13 cellular contexts compared by ENCODE assay signal in the genomic region with DNA sequence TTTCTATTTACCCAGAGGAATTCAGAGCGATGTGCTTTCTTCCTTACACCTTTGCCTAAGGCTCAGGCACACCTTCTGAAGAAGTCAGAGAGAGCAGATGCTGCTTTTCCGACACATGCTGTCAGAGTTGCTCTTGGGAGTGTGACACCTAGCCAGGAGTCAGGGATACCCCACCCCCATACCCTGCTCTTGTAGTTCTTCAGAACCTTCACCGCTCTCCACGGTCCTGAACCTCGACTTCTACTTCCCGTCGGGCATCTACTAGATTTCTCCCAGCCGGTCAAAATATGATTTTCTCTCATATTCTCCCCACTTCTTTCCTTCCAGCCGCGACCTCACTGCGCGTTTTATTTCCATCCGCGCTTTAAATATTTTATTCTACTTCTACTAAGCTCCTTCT. TPM values are rescaled to one million over a fixed set of nuclear protein-coding genes. Genes with fewer than 3 reads are reported as not detected.
DNase-seq lines count a peak whose midpoint lies in the region; ATAC-seq and TF ChIP-seq lines count a peak whose summit lies in the region.
"Had no signal": no experiment of that assay in that cellular context is flagged by ENCODE, and none has a peak within 500 bp of the region (broad histone marks: within the 10 kb centered on the region; RNA-seq: fewer than 3 reads in every experiment).

No MANE protein-coding gene starts in this region.

- H3K27me3 ChIP-seq in HCT116 (ENCODE audit: insufficient read depth, low read length): peaks cover 5% of the 10 kb centered on the region; the same call in 1 of the 2 replicates
- H3K27me3 ChIP-seq in body of pancreas: peaks cover 0 to 35% of the 10 kb centered on the region in 2 donors

- H3K4me1 ChIP-seq in HCT116 (ENCODE audit: control insufficient read depth in 1 of 2, insufficient read depth in 2 of 2, low read length in 2 of 2): no peaks in the 10 kb centered on the region
- H3K4me1 ChIP-seq in body of pancreas: peaks cover 20% of the 10 kb centered on the region
- H3K4me1 ChIP-seq: gastrocnemius medialis had no signal

- H3K9me3 ChIP-seq in HCT116 (ENCODE audit: control insufficient read depth in 1 of 2, insufficient read depth in 1 of 2, low read depth in 1 of 2, low read length in 2 of 2) (no peaks in the 10 kb centered on the region), body of pancreas (no peaks in the 10 kb centered on the region)
- H3K9me3 ChIP-seq: gastrocnemius medialis, mucosa of descending colon had no signal

- BruUV-seq in HCT116 (replicated peaks; lab: Mats Ljungman, UMichigan): no TSS peak

- RAD21 ChIA-PET in HCT116 (lab: Charles Lee; ENCODE audit: low non-redundant PET in 1 of 2, low total read pairs in 2 of 2, uncharacterized antibody in 2 of 2, unreplicated experiment in 2 of 2): no interaction called here

- H3K79me2 ChIP-seq in HCT116 (ENCODE audit: insufficient read depth, low read length): no peaks in the 10 kb centered on the region

- CTCF ChIA-PET in HCT116 (lab: Charles Lee): no interaction called here

- TF ChIP-seq CTCF in HCT116 (IDR thresholded peaks at IDR 0.05 in 2 of 3, conservative IDR thresholded peaks at IDR 0.05 in 1 of 3; ENCODE audit: borderline replicate concordance in 1 of 3, insufficient read depth in 1 of 3, low read depth in 2 of 3, low read length in 2 of 3): no peak
- no peak for TF ChIP-seq CTCF in body of pancreas (IDR thresholded peaks at IDR 0.05)

- no peak for ATAC-seq in HCT116
- ATAC-seq in body of pancreas: no peak
- ATAC-seq in stimulated activated naive CD8-positive, alpha-beta T cell treated with anti-CD3 and anti-CD28 coated beads, Interleukin-15, Interleukin-2, amounts not matched to agents 100 U/mL and 50 U/mL, for 24 hours: no peak
- ATAC-seq in GM18511 (IDR thresholded peaks at IDR 0.05; ENCODE audit: unreplicated experiment): no peak
- ATAC-seq: gastrocnemius medialis had no signal

- WGBS in body of pancreas, 2 donors: 5 to 7% methylated on average over 14 of the region's 14 CpGs

- H3K4me3 ChIP-seq in HCT116 (replicated peaks in 1 of 2; ENCODE audit: low read depth in 1 of 2, low read length in 2 of 2) (no peak overlapping the region), body of pancreas (no peak overlapping the region)
- H3K4me3 ChIP-seq: mucosa of descending colon had no signal

- DNase-seq in A172 (ENCODE audit: low spot score): peak; percentile 26
- DNase-seq in HCT116 (ENCODE audit: low read depth, low spot score): no peak
- peak in 3 of 4 donors; percentile 13 to 17 (median 13) for DNase-seq in body of pancreas
- DNase-seq in left kidney (ENCODE audit: low read depth, low spot score): peak; percentile 93
- no peak for DNase-seq in ACHN
- no peak for DNase-seq in stimulated activated naive CD8-positive, alpha-beta T cell treated with anti-CD3 and anti-CD28 coated beads, Interleukin-15, Interleukin-2, amounts not matched to agents 100 U/mL and 50 U/mL, for 24 hours
- no peak for DNase-seq in stimulated activated CD4-positive, alpha-beta T cell treated with anti-CD3 and anti-CD28 coated beads, Interleukin-2, amount 100 ng/mL, for 48 hours
- DNase-seq: CD4-positive, alpha-beta T cell; gastrocnemius medialis; NCI-H1436 had no signal

- in situ Hi-C loops in ACHN (cut with HindIII; ENCODE audit: low pct_ligation_motif_present, low pct_unique_long_range_greater_than_20kb, low sequenced_read_pairs): no loop called here

- no peak for TF ChIP-seq POLR2A in HCT116 (IDR thresholded peaks at IDR 0.05; ENCODE audit: borderline replicate concordance, extremely low read depth, insufficient read depth, insufficient read length)
- TF ChIP-seq POLR2A in body of pancreas (IDR thresholded peaks at IDR 0.05): no peak

- intact Hi-C loops in HCT116 (cut with micrococcal nuclease): no loop called here
- intact Hi-C loops in body of pancreas (cut with DNase I): no loop called here

- H3K9ac ChIP-seq in HCT116 (ENCODE audit: low read length): no peak overlapping the region

- no peak overlapping the region for H3K4me2 ChIP-seq in HCT116 (ENCODE audit: low read length)

- H3K36me3 ChIP-seq in HCT116 (ENCODE audit: control insufficient read depth in 1 of 2, insufficient read depth in 2 of 2, low read length in 2 of 2) (no peaks in the 10 kb centered on the region), body of pancreas (replicated peaks in 1 of 2; ENCODE audit: insufficient read depth in 1 of 2, low read depth in 2 of 2) (no peaks in the 10 kb centered on the region)
- H3K36me3 ChIP-seq: gastrocnemius medialis had no signal

- POLR2A ChIA-PET in HCT116 (lab: Charles Lee): no interaction called here

- no peaks in the 10 kb centered on the region for H4K20me1 ChIP-seq in HCT116 (ENCODE audit: insufficient read depth)

- TF ChIP-seq RAD21 in HCT116 (IDR thresholded peaks at IDR 0.05; ENCODE audit: low read depth): no peak

- no peak overlapping the region for H2AFZ ChIP-seq in HCT116 (ENCODE audit: low read depth, low read length, poor library complexity, severe bottlenecking)

- H3K9me2 ChIP-seq in HCT116 (ENCODE audit: insufficient read depth): no peaks in the 10 kb centered on the region

- no peak overlapping the region for H3K27ac ChIP-seq in HCT116 (ENCODE audit: low read depth, low read length)
- no peak overlapping the region for H3K27ac ChIP-seq in body of pancreas
- H3K27ac ChIP-seq: gastrocnemius medialis had no signal

TF ChIP-seq in HCT116, 20 proteins besides CTCF, POLR2A, EP300 and RAD21:
- TF ChIP-seq, protein P1, sequence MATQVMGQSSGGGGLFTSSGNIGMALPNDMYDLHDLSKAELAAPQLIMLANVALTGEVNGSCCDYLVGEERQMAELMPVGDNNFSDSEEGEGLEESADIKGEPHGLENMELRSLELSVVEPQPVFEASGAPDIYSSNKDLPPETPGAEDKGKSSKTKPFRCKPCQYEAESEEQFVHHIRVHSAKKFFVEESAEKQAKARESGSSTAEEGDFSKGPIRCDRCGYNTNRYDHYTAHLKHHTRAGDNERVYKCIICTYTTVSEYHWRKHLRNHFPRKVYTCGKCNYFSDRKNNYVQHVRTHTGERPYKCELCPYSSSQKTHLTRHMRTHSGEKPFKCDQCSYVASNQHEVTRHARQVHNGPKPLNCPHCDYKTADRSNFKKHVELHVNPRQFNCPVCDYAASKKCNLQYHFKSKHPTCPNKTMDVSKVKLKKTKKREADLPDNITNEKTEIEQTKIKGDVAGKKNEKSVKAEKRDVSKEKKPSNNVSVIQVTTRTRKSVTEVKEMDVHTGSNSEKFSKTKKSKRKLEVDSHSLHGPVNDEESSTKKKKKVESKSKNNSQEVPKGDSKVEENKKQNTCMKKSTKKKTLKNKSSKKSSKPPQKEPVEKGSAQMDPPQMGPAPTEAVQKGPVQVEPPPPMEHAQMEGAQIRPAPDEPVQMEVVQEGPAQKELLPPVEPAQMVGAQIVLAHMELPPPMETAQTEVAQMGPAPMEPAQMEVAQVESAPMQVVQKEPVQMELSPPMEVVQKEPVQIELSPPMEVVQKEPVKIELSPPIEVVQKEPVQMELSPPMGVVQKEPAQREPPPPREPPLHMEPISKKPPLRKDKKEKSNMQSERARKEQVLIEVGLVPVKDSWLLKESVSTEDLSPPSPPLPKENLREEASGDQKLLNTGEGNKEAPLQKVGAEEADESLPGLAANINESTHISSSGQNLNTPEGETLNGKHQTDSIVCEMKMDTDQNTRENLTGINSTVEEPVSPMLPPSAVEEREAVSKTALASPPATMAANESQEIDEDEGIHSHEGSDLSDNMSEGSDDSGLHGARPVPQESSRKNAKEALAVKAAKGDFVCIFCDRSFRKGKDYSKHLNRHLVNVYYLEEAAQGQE (IDR thresholded peaks at IDR 0.05; ENCODE audit: low read depth): 0 out of 2 replicates have a peak, but pooled peaks have one; percentile 9
- no peak for TF ChIP-seq POLR2AphosphoS5 (IDR thresholded peaks at IDR 0.05; ENCODE audit: low read depth, low read length)

RNA-seq across cellular contexts. Expression of a gene that starts 1.7 kb away (rescaled TPM):
- not detected in 2 replicates for total RNA-seq in A172 (2014; rRNA removed; shearing (Covaris generic))
- not detected for total RNA-seq in HCT116 (2021; ENCODE audit: unreplicated experiment)
- polyA plus RNA-seq in HCT116 (2012): 0.08 and 0.09 TPM in 2 replicates
- under 1 TPM in 1 of 2 donors, not detected in 1; under 0.01 TPM for total RNA-seq in body of pancreas
- total RNA-seq: gastrocnemius medialis, OCI-LY7 had no signal

Comparison
In these comparisons a context has a peak if more than half of its experiments do, and no peak if none do; other contexts are left out.
1. DNase-seq: peak in A172 (single experiment), body of pancreas (3 of 4) and left kidney (single experiment); none in HCT116 (single experiment), ACHN (single experiment), stimulated activated naive CD8-positive, alpha-beta T cell treated with anti-CD3 and anti-CD28 coated beads, Interleukin-15, Interleukin-2, amounts not matched to agents 100 U/mL and 50 U/mL, for 24 hours (single experiment) and stimulated activated CD4-positive, alpha-beta T cell treated with anti-CD3 and anti-CD28 coated beads, Interleukin-2, amount 100 ng/mL, for 48 hours (0 of 2).